In the genomic region with DNA sequence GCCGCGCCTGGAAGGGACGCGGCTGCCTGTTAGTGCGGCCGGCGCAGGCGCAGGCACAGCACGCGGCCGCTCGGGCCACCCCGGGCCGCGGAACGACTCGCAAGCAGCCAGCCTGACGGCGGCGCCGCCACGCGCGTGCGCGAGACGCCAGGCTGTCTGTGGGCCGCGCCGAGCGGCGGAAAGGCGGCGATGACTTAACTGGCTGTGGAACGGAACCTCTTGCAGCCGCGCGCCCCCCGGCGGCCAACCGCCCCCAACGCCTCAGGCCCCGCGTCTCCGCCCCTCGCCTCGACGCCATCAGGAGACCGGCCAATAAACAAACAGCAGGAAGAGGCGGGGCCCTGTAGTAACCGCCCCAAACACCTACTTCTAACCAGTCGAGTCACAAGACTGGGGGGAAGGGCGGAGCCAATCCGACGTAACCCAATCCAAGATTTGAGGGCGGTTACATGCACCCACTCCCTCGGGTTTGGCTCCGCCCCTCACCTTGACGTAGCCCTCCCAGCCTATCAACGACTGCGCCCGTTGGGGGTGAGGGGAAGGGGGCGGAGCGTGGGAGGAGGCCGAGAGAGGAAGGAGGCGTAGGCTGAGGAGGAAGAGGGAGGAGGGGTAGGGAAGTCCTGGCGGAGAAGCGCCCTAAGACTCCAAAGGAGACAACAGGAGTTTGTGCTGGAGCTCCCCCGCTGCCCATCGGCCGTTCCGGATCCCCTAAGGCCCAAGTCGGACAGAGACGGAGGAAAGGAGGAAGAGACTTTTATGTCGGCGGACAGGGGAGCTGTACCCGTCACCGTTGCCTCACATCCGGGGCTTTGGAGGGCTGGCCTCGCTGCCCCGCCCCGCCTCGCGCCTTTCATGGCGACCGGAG, we compare ENCODE assay signal across 8 cellular contexts. TPM values are rescaled to one million over a fixed set of nuclear protein-coding genes. Genes with fewer than 3 reads are reported as not detected.
DNase-seq lines count a peak whose midpoint lies in the region; TF ChIP-seq lines count a peak whose summit lies in the region.

Gene FBRS (plus strand): TSS at position 566 of the 865 bp plus-strand sequence. CDS start 1,088 bp downstream, outside the sequence.

- POLR2A ChIA-PET in SK-N-SH (lab: Yijun Ruan, JAX), result interaction anchor here (0.7 to 1.6 kb wide), 11 partner anchors 8 to 263 kb away, joined by 3 to 8 read pairs (median 4); partner anchors contain the start of genes DCTPP1, PHKG2, PRR14 and ZNF48

- no peak for TF ChIP-seq EP300 in SK-N-SH (IDR thresholded peaks at IDR 0.05; ENCODE audit: borderline replicate concordance in 1 of 2, low read depth in 1 of 2, low read length in 1 of 2)

- H3K4me1 ChIP-seq in SK-N-SH (ENCODE audit: control insufficient read depth in 1 of 2, insufficient read depth in 2 of 2, low read depth in 1 of 2, low read length in 1 of 2), result peaks cover 9 to 27% of the 10 kb centered on the region in 2 experiments; a peak in 2 of 4 replicates
- peaks cover 34% of the 10 kb centered on the region for H3K4me1 ChIP-seq in testis

- intact Hi-C loops in testis (cut with DNase I; ENCODE audit: low total_unique reads), result no loop called here

- peaks cover 18% of the 10 kb centered on the region for H3F3A ChIP-seq in SK-N-SH (replicated peaks; ENCODE audit: insufficient read depth)

- H3K4me2 ChIP-seq in SK-N-SH, result peak within 1 kb of the TSS; percentile 99

- H3K36me3 ChIP-seq in GM06990 (ENCODE audit: control insufficient read depth, insufficient read depth, low read length) (peaks cover 33% of the 10 kb centered on the region), SK-N-SH (replicated peaks in 1 of 2; ENCODE audit: control insufficient read depth in 1 of 2, insufficient read depth in 2 of 2, low read length in 1 of 2) (peaks cover 43 to 45% of the 10 kb centered on the region in 2 experiments), testis (ENCODE audit: low read depth, missing control alignments) (no peaks in the 10 kb centered on the region)

- H3K9ac ChIP-seq in SK-N-SH, result peak within 1 kb of the TSS; percentile 89

- WGBS in SK-N-SH (ENCODE audit: low lambda C conversion rate), result under 1% methylated on average over 35 of the region's 86 CpGs
- 0 to 2% methylated on average over 15 to 51 of the region's 86 CpGs for WGBS in testis, 2 donors

- no peaks in the 10 kb centered on the region for H3K9me3 ChIP-seq in SK-N-SH
- H3K9me3 ChIP-seq in testis, result no peaks in the 10 kb centered on the region

- DNase-seq in GM06990 (ENCODE audit: extremely low read depth, insufficient read length) (peak; percentile 100), HFFc6 (peak; percentile 100), NB4 (ENCODE audit: low read depth) (peak; percentile 100), SK-N-SH (peak; percentile 96), globus pallidus (ENCODE audit: low spot score) (peak; percentile 100), occipital lobe (lab: John Stamatoyannopoulos, UW) (peak; percentile 100), testis (peak; percentile 100)

- CTCF ChIA-PET in SK-N-SH (lab: Yijun Ruan, JAX), result interaction anchor here (0.7 to 4.5 kb wide), 18 partner anchors 7 to 228 kb away, joined by 3 to 30 read pairs (median 5); partner anchors contain the start of genes DCTPP1, PRR14, SRCAP and ZNF688

- H3K4me3 ChIP-seq in GM06990 (replicated peaks; ENCODE audit: low read depth, low read length) (peak within 1 kb of the TSS; percentile 77), NB4 (ENCODE audit: low read depth, low read length) (peak within 1 kb of the TSS; percentile 86), SK-N-SH (ENCODE audit: low read depth in 2 of 2, low read length in 1 of 2) (peak within 1 kb of the TSS; percentile 87 to 91), testis (peak within 1 kb of the TSS; percentile 76 to 95)

- TF ChIP-seq CTCF in GM06990 (IDR thresholded peaks at IDR 0.05; ENCODE audit: insufficient read depth, low read length, poor library complexity, severe bottlenecking) (peak; percentile 76), HFFc6 (IDR thresholded peaks at IDR 0.05) (peak; percentile 90), NB4 (IDR thresholded peaks at IDR 0.05; ENCODE audit: low read depth, low read length) (peak; percentile 60), SK-N-SH (IDR thresholded peaks at IDR 0.05) (peak; percentile 81), testis (IDR thresholded peaks at IDR 0.05) (peak; percentile 75 to 88 (median 77))

- peaks cover 43% of the 10 kb centered on the region for H3K4me1 Mint-ChIP-seq in HFFc6 (ENCODE audit: low read depth)
- H3K4me1 Mint-ChIP-seq in activated naive CD4-positive, alpha-beta T cell treated with anti-CD3 and anti-CD28 coated beads, Interleukin-2, amount 50 U/mL, for 24 hours, result peaks cover 40% of the 10 kb centered on the region

- H3K27ac Mint-ChIP-seq in HFFc6, result peak within 1 kb of the TSS; percentile 100
- peak within 1 kb of the TSS; percentile 100 for H3K27ac Mint-ChIP-seq in activated naive CD4-positive, alpha-beta T cell treated with anti-CD3 and anti-CD28 coated beads, Interleukin-2, amount 50 U/mL, for 24 hours

- H3K4me3 Mint-ChIP-seq in HFFc6, result peak within 1 kb of the TSS; percentile 97
- H3K4me3 Mint-ChIP-seq in activated naive CD4-positive, alpha-beta T cell treated with anti-CD3 and anti-CD28 coated beads, Interleukin-2, amount 50 U/mL, for 24 hours, result peak within 1 kb of the TSS; percentile 94

- H3K27ac ChIP-seq in SK-N-SH (ENCODE audit: low read depth in 2 of 2, low read length in 1 of 2), result peak within 1 kb of the TSS; percentile 99
- peak within 1 kb of the TSS; percentile 95 to 99 for H3K27ac ChIP-seq in testis

- H3K27me3 ChIP-seq in GM06990 (replicated peaks; ENCODE audit: control insufficient read depth, insufficient read depth, low read length) (no peaks in the 10 kb centered on the region), SK-N-SH (ENCODE audit: insufficient read depth) (no peaks in the 10 kb centered on the region), testis (no peaks in the 10 kb centered on the region)

- peaks cover 24% of the 10 kb centered on the region; the same call in 1 of the 2 replicates for H4K20me1 ChIP-seq in SK-N-SH (ENCODE audit: insufficient read depth)

- H3K9me3 Mint-ChIP-seq in HFFc6, result no peaks in the 10 kb centered on the region
- no peaks in the 10 kb centered on the region for H3K9me3 Mint-ChIP-seq in activated naive CD4-positive, alpha-beta T cell treated with anti-CD3 and anti-CD28 coated beads, Interleukin-2, amount 50 U/mL, for 24 hours

- peaks cover 27% of the 10 kb centered on the region for H3K36me3 Mint-ChIP-seq in HFFc6 (ENCODE audit: low read depth)
- peaks cover 16% of the 10 kb centered on the region for H3K36me3 Mint-ChIP-seq in activated naive CD4-positive, alpha-beta T cell treated with anti-CD3 and anti-CD28 coated beads, Interleukin-2, amount 50 U/mL, for 24 hours

- no peaks in the 10 kb centered on the region for H3K9me2 ChIP-seq in SK-N-SH

- peaks cover 2% of the 10 kb centered on the region; the same call in 1 of the 2 replicates for H3K27me3 Mint-ChIP-seq in HFFc6 (ENCODE audit: insufficient read depth)
- no peaks in the 10 kb centered on the region for H3K27me3 Mint-ChIP-seq in activated naive CD4-positive, alpha-beta T cell treated with anti-CD3 and anti-CD28 coated beads, Interleukin-2, amount 50 U/mL, for 24 hours

- TF ChIP-seq POLR2A in NB4 (IDR thresholded peaks at IDR 0.05; ENCODE audit: extremely low read depth, insufficient read length) (peak; percentile 81), testis (IDR thresholded peaks at IDR 0.05) (peak; percentile 84)

- TF ChIP-seq RAD21 in SK-N-SH (IDR thresholded peaks at IDR 0.05; ENCODE audit: low read length), result peak; percentile 68

- peaks cover 41% of the 10 kb centered on the region for H3K79me2 ChIP-seq in SK-N-SH (ENCODE audit: insufficient read depth)

- H2AFZ ChIP-seq in SK-N-SH (ENCODE audit: low read depth), result peak within 1 kb of the TSS; percentile 75

TF ChIP-seq in SK-N-SH, 30 proteins besides CTCF, POLR2A, EP300 and RAD21 (continues in another document):
- TF ChIP-seq CHD2 (IDR thresholded peaks at IDR 0.05; ENCODE audit: low read length, partially characterized antibody) (peak; percentile 54), MXI1 (IDR thresholded peaks at IDR 0.05; ENCODE audit: low read depth, low read length) (peak; percentile 96), USF2 (IDR thresholded peaks at IDR 0.05; ENCODE audit: borderline replicate concordance, low read depth, low read length) (no peak), YY1 (IDR thresholded peaks at IDR 0.05; ENCODE audit: low read depth) (no peak), GABPA (IDR thresholded peaks at IDR 0.05; ENCODE audit: low read depth) (no peak; the same call in 1 of the 2 replicates), FOXJ3 (CRISPR knock-in tag; IDR thresholded peaks at IDR 0.05) (no peak), SMC3 (IDR thresholded peaks at IDR 0.05; ENCODE audit: low read depth, low read length) (peak; percentile 61), POLR2AphosphoS5 (IDR thresholded peaks at IDR 0.05; ENCODE audit: low read depth, low read length) (peak; percentile 65; the same call in 1 of the 2 replicates)
- TF ChIP-seq, protein P1, sequence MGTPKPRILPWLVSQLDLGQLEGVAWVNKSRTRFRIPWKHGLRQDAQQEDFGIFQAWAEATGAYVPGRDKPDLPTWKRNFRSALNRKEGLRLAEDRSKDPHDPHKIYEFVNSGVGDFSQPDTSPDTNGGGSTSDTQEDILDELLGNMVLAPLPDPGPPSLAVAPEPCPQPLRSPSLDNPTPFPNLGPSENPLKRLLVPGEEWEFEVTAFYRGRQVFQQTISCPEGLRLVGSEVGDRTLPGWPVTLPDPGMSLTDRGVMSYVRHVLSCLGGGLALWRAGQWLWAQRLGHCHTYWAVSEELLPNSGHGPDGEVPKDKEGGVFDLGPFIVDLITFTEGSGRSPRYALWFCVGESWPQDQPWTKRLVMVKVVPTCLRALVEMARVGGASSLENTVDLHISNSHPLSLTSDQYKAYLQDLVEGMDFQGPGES (IDR thresholded peaks at IDR 0.05; ENCODE audit: low read depth, low read length), result peak; percentile 45

RNA-seq across cellular contexts. Expression of gene FBRS, which starts in this region (rescaled TPM):
- total RNA-seq in HFFc6 (2021; fragmentation: NEBNext Ultra II Directional; extraction: Animal tissue kit (Norgen Biotek cat#: 25700)), result 10 to 100 TPM; 54.1 to 72.1 (median 64.5) TPM
- polyA plus RNA-seq in SK-N-SH (2012; rRNA removed), result 9.6 and 11.5 TPM in 2 replicates
- 4.8 and 8.5 TPM in 2 replicates for polyA plus RNA-seq in SK-N-SH (2012; cell fraction: cytosol; rRNA removed)
- 47.6 and 50.6 TPM in 2 replicates for polyA plus RNA-seq in SK-N-SH (2012; cell fraction: nucleus; rRNA removed)
- total RNA-seq in occipital lobe, result 11.5 TPM
- 100 to 1,000 TPM; 140 to 165 TPM for total RNA-seq in testis
- 302 TPM for polyA plus RNA-seq in testis (ENCODE audit: insufficient read depth, low read depth, low replicate concordance)

Comparison
In these comparisons a context has a peak if more than half of its experiments do, and no peak if none do; other contexts are left out.
1. Peak in every context shown above with its lines: DNase-seq, H3K4me3 ChIP-seq and H3K27ac ChIP-seq.